Comparison of ENCODE assay signal across 8 cellular contexts in genomic region chr20:62938105-62938888, GRCh38. TPM values are rescaled to one million over a fixed set of nuclear protein-coding genes. Genes with fewer than 3 reads are reported as not detected.
DNase-seq lines count a peak whose midpoint lies in the region; ATAC-seq and TF ChIP-seq lines count a peak whose summit lies in the region.

Gene GID8 (plus strand): TSS chr20:62938147. CDS start chr20:62941503, 3,356 bp downstream.

- H3K27me3 ChIP-seq in GM06990 (replicated peaks; ENCODE audit: control insufficient read depth, insufficient read depth, low read length) (no peaks in the 10 kb centered on the region), HUES6 (ENCODE audit: control insufficient read depth, insufficient read depth, low read length) (no peaks in the 10 kb centered on the region), endodermal cell (ENCODE audit: control insufficient read depth, insufficient read depth, low read length, poor library complexity, severe bottlenecking) (no peaks in the 10 kb centered on the region), mesendoderm (ENCODE audit: insufficient read depth, low read length, poor library complexity) (no peaks in the 10 kb centered on the region)

- TF ChIP-seq CTCF in GM06990 (IDR thresholded peaks at IDR 0.05; ENCODE audit: insufficient read depth, low read length, poor library complexity, severe bottlenecking) (no peak), endodermal cell (conservative IDR thresholded peaks at IDR 0.05) (no peak)

- H3K4ac ChIP-seq in mesendoderm (ENCODE audit: low read depth, low read length) = peak within 1 kb of the TSS; percentile 93

- no peaks in the 10 kb centered on the region for H3K9me3 Mint-ChIP-seq in endodermal cell

- no peak within 1 kb of the TSS for H4K5ac ChIP-seq in mesendoderm (ENCODE audit: low read length)

- peaks cover 77% of the 10 kb centered on the region for H3K79me2 ChIP-seq in mesendoderm (ENCODE audit: control insufficient read depth, insufficient read depth, low read length)

- H3K4me1 ChIP-seq in HUES6 (ENCODE audit: control insufficient read depth, insufficient read depth, low read length) (peaks cover 36% of the 10 kb centered on the region), endodermal cell (ENCODE audit: control insufficient read depth, insufficient read depth, low read length) (no peaks in the 10 kb centered on the region), mesendoderm (ENCODE audit: control insufficient read depth, low read depth, low read length) (no peaks in the 10 kb centered on the region)

- no peak within 1 kb of the TSS for H2BK120ac ChIP-seq in mesendoderm (ENCODE audit: low read depth, low read length)

- peak within 1 kb of the TSS; percentile 94 for H4K8ac ChIP-seq in mesendoderm (ENCODE audit: low read depth, low read length)

- H3K9me3 ChIP-seq in HUES6 (ENCODE audit: control insufficient read depth, insufficient read depth, low read depth, low read length) (no peaks in the 10 kb centered on the region), endodermal cell (ENCODE audit: control insufficient read depth, low read length) (no peaks in the 10 kb centered on the region)

- H3K9ac ChIP-seq in HUES6 (ENCODE audit: low read length) (peak within 1 kb of the TSS; percentile 96), endodermal cell (ENCODE audit: extremely low read depth, low read length, poor library complexity, severe bottlenecking) (peak within 1 kb of the TSS; percentile 96), mesendoderm (ENCODE audit: low read length) (peak within 1 kb of the TSS; percentile 91)

- peaks cover 10% of the 10 kb centered on the region for H3K4me1 Mint-ChIP-seq in endodermal cell

- H3K27ac Mint-ChIP-seq in endodermal cell = peak within 1 kb of the TSS; percentile 98

- H3K79me1 ChIP-seq in mesendoderm (ENCODE audit: low read length) = peaks cover 16% of the 10 kb centered on the region

- no peak within 1 kb of the TSS for H2BK5ac ChIP-seq in mesendoderm (ENCODE audit: low read length)

- H2AK5ac ChIP-seq in mesendoderm (ENCODE audit: low read length) = peak within 1 kb of the TSS; percentile 76

- peak within 1 kb of the TSS; percentile 85 for H3K4me2 ChIP-seq in mesendoderm (ENCODE audit: low read length)

- no peak within 1 kb of the TSS for H2BK15ac ChIP-seq in mesendoderm (replicated peaks; ENCODE audit: low read depth)

- H3K18ac ChIP-seq in mesendoderm (ENCODE audit: low read length) = peak within 1 kb of the TSS; percentile 99

- peak within 1 kb of the TSS; percentile 66 for H3K23ac ChIP-seq in mesendoderm (ENCODE audit: low read length)

- no peak within 1 kb of the TSS for H3K4me3 Mint-ChIP-seq in endodermal cell

- WGBS in endodermal cell (ENCODE audit: insufficient coverage in 1 of 2, insufficient read length in 1 of 2), 2 experiments = 0 to 1% methylated on average over 30 to 76 of the region's 79 CpGs
- no CpG with 5 or more reads among the region's 79 CpGs for WGBS in mesendoderm (ENCODE audit: extremely low coverage, insufficient coverage, low lambda C conversion rate)

- peak within 1 kb of the TSS; percentile 100 for H3K56ac ChIP-seq in mesendoderm (ENCODE audit: low read length)

- H3K36me3 Mint-ChIP-seq in endodermal cell (ENCODE audit: low read depth) = peaks cover 23% of the 10 kb centered on the region

- peak; percentile 48 for ATAC-seq in GM21619 (IDR thresholded peaks at IDR 0.05; ENCODE audit: unreplicated experiment)

- DNase-seq in GM06990 (ENCODE audit: extremely low read depth, insufficient read length) (peak; percentile 66), endodermal cell (peak; percentile 69), mesendoderm (no peak), superior temporal gyrus (ENCODE audit: extremely low spot score) (peak; percentile 30), NCI-H446 (lab: John Stamatoyannopoulos, UW) (no peak)
- peak; percentile 57 for DNase-seq in activated CD4-positive, alpha-beta T cell treated with anti-CD3 and anti-CD28 coated beads for 48 hours

- H3K27me3 Mint-ChIP-seq in endodermal cell (ENCODE audit: insufficient read depth) = no peaks in the 10 kb centered on the region

- H3K4me3 ChIP-seq in GM06990 (replicated peaks; ENCODE audit: low read depth, low read length) (peak within 1 kb of the TSS; percentile 94), HUES6 (ENCODE audit: low read depth, low read length) (peak within 1 kb of the TSS; percentile 86), endodermal cell (ENCODE audit: low read length) (peak within 1 kb of the TSS; percentile 99), mesendoderm (ENCODE audit: low read length) (peak within 1 kb of the TSS; percentile 91)

- peaks cover 17% of the 10 kb centered on the region for H3K36me3 ChIP-seq in GM06990 (ENCODE audit: control insufficient read depth, insufficient read depth, low read length)
- peaks cover 52% of the 10 kb centered on the region for H3K36me3 ChIP-seq in HUES6 (ENCODE audit: control insufficient read depth, insufficient read depth, low read length)
- H3K36me3 ChIP-seq in endodermal cell (ENCODE audit: control insufficient read depth, insufficient read depth, low read length) = peaks cover 51% of the 10 kb centered on the region
- peaks cover 4% of the 10 kb centered on the region for H3K36me3 ChIP-seq in mesendoderm (ENCODE audit: control insufficient read depth, insufficient read depth, low read length)

- H3K27ac ChIP-seq in HUES6 (ENCODE audit: low read depth, low read length) (peak within 1 kb of the TSS; percentile 95), endodermal cell (ENCODE audit: low read depth, low read length) (peak within 1 kb of the TSS; percentile 92), mesendoderm (ENCODE audit: low read depth, low read length) (peak within 1 kb of the TSS; percentile 84)

RNA-seq across cellular contexts. Expression of gene GID8, which starts in this region (rescaled TPM):
- total RNA-seq in endodermal cell = 10 to 100 TPM; 51.5 to 52.1 TPM
- 47.3 TPM for polyA plus RNA-seq in endodermal cell (2013, experiment 1 of 2)
- polyA plus RNA-seq in endodermal cell (2013, experiment 2 of 2) = 41.8 TPM
- 34.7 TPM for polyA plus RNA-seq in mesendoderm (2013, experiment 1 of 2)
- 34.4 TPM for polyA plus RNA-seq in mesendoderm (2013, experiment 2 of 2)

Comparison
In these comparisons a context has a peak if more than half of its experiments do, and no peak if none do; other contexts are left out.
1. DNase-seq: peak in GM06990 (single experiment), activated CD4-positive, alpha-beta T cell treated with anti-CD3 and anti-CD28 coated beads for 48 hours (single experiment), endodermal cell (single experiment) and superior temporal gyrus (single experiment); none in mesendoderm (single experiment) and NCI-H446 (0 of 2).
2. Peak in every context shown above with its lines, with median percentiles within 50 percentile points of each other: H3K4me3 ChIP-seq, H3K27ac ChIP-seq and H3K9ac ChIP-seq.